ENCODE assay signal across 8 cellular contexts in the genomic region with DNA sequence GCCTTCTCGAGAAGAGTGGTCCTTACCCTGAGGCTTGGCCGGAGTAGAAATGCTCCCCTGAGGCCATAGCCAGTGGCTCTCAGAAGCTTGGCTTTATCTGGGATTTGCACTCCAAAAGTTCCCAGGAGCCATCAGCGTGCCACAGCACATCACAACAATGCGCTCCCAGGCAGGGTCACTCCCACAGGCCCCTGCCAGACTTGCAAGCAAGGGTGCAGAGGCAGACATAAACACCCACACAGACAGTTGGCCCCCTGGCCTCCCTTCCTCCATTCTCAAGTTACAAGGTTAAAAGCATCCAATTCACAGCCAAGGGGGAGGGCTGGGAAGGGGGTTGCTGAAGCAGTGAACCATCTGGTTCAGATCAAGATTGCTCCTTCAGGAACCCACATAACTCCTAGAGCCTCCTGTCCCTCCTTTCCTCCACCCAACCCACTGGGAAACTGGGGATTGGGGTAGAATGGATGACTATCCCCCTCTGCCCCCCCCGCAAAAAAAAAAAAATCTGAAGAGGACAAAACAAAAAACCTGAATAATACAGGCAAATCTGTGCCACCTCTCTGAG. TPM values are rescaled to one million over a fixed set of nuclear protein-coding genes. Genes with fewer than 3 reads are reported as not detected.
DNase-seq lines count a peak whose midpoint lies in the region; ATAC-seq, FAIRE-seq and TF ChIP-seq lines count a peak whose summit lies in the region.

No MANE protein-coding gene starts in this region.

- FAIRE-seq in GM19239 (lab: Jason Lieb, UNC) = no peak

- ATAC-seq in heart right ventricle = no peak
- peak; percentile 57 for ATAC-seq in SK-N-SH treated with all-trans-retinoic acid at 6 μM for 48 hours
- no peak for ATAC-seq in gastroesophageal sphincter
- no peak for ATAC-seq in left ventricle myocardium superior

- H3K27ac ChIP-seq in heart right ventricle (peak overlapping the region in 5 of 10 donors; percentile 77 to 88 (median 85)), right atrium auricular region (peak overlapping the region in 1 of 2 donors; percentile 76), gastroesophageal sphincter (peak overlapping the region in 3 of 4 donors; percentile 86 to 95 (median 88)), stomach (peak overlapping the region in 4 of 5 donors; percentile 60 to 83 (median 71))

- WGBS in heart right ventricle, 2 donors = 32 to 34% methylated on average over 5 of the region's 5 CpGs
- WGBS in gastroesophageal sphincter (ENCODE audit: low coverage in 1 of 2), 2 donors = 0% methylated on average over 1 of the region's 5 CpGs
- 63 to 74% (median 69%) methylated on average over 5 of the region's 5 CpGs for WGBS in stomach, 5 donors

- H3K27me3 ChIP-seq in heart right ventricle (no peaks in the 10 kb centered on the region), right atrium auricular region (no peaks in the 10 kb centered on the region), gastroesophageal sphincter (no peaks in the 10 kb centered on the region), stomach (no peaks in the 10 kb centered on the region)

- H3K4me1 ChIP-seq in heart right ventricle (peaks cover 20 to 71% (median 59%) of the 10 kb centered on the region in 9 donors), right atrium auricular region (peaks cover 0 to 63% of the 10 kb centered on the region in 2 donors), gastroesophageal sphincter (peaks cover 9 to 70% (median 43%) of the 10 kb centered on the region in 3 donors), stomach (peaks cover 37 to 74% (median 57%) of the 10 kb centered on the region in 4 donors)

- no peaks in the 10 kb centered on the region for H3K9me3 ChIP-seq in heart right ventricle
- H3K9me3 ChIP-seq in right atrium auricular region = no peaks in the 10 kb centered on the region
- H3K9me3 ChIP-seq in gastroesophageal sphincter = no peaks in the 10 kb centered on the region
- no peaks in the 10 kb centered on the region for H3K9me3 ChIP-seq in stomach

- TF ChIP-seq EP300 in gastroesophageal sphincter (IDR thresholded peaks at IDR 0.05) = no peak
- TF ChIP-seq EP300 in stomach (IDR thresholded peaks at IDR 0.05) = no peak

- no peak for DNase-seq in heart right ventricle
- DNase-seq in right atrium auricular region (ENCODE audit: low spot score) = no peak
- DNase-seq in stomach = no peak
- DNase-seq in NOMO-1 treated with DMSO at 0.1 percent for 48 hours (lab: John Stamatoyannopoulos, UW; ENCODE audit: unreplicated experiment) = no peak
- no peak for DNase-seq in left ventricle myocardium superior
- DNase-seq in GM19239 (ENCODE audit: insufficient read length, low spot score) = no peak

- H3K4me3 ChIP-seq in heart right ventricle (peak overlapping the region in 8 of 10 donors; percentile 66 to 82 (median 79)), right atrium auricular region (peak overlapping the region in 1 of 2 donors; percentile 84), gastroesophageal sphincter (peak overlapping the region in 1 of 2 donors; percentile 90), stomach (peak overlapping the region; percentile 77 to 88 (median 80))

- H3K36me3 ChIP-seq in heart right ventricle = peaks cover 0 to 13% (median 0%) of the 10 kb centered on the region in 9 donors
- H3K36me3 ChIP-seq in right atrium auricular region = no peaks in the 10 kb centered on the region
- no peaks in the 10 kb centered on the region for H3K36me3 ChIP-seq in gastroesophageal sphincter
- H3K36me3 ChIP-seq in stomach = no peaks in the 10 kb centered on the region

- no peak for TF ChIP-seq CTCF in heart right ventricle (IDR thresholded peaks at IDR 0.05)
- no peak for TF ChIP-seq CTCF in right atrium auricular region (IDR thresholded peaks at IDR 0.05)
- TF ChIP-seq CTCF in gastroesophageal sphincter (IDR thresholded peaks at IDR 0.05) = no peak
- TF ChIP-seq CTCF in stomach (IDR thresholded peaks at IDR 0.05) = no peak

- intact Hi-C loops in heart right ventricle (cut with DNase I) = loop anchor here in 4 of 10 donors (5.0 kb wide), 2 partner anchors 35 to 55 kb away; no protein-coding TSS in a partner anchor
- intact Hi-C loops in stomach (cut with DNase I; ENCODE audit: low total_unique reads) = no loop called here
- intact Hi-C loops in left ventricle myocardium superior (cut with micrococcal nuclease) = no loop called here

- TF ChIP-seq POLR2A in gastroesophageal sphincter (IDR thresholded peaks at IDR 0.05) (no peak), stomach (IDR thresholded peaks at IDR 0.05) (no peak)

TF ChIP-seq in SK-N-SH treated with all-trans-retinoic acid at 6 μM for 48 hours, 23 proteins besides CTCF, POLR2A, EP300 and RAD21:
- TF ChIP-seq CSDC2 (CRISPR knock-in tag; IDR thresholded peaks at IDR 0.05) (no peak), ZFP3 (CRISPR knock-in tag; IDR thresholded peaks at IDR 0.05) (no peak), ARNTL (CRISPR knock-in tag; IDR thresholded peaks at IDR 0.05; ENCODE audit: borderline replicate concordance, low read depth) (no peak)
- TF ChIP-seq, protein P1, sequence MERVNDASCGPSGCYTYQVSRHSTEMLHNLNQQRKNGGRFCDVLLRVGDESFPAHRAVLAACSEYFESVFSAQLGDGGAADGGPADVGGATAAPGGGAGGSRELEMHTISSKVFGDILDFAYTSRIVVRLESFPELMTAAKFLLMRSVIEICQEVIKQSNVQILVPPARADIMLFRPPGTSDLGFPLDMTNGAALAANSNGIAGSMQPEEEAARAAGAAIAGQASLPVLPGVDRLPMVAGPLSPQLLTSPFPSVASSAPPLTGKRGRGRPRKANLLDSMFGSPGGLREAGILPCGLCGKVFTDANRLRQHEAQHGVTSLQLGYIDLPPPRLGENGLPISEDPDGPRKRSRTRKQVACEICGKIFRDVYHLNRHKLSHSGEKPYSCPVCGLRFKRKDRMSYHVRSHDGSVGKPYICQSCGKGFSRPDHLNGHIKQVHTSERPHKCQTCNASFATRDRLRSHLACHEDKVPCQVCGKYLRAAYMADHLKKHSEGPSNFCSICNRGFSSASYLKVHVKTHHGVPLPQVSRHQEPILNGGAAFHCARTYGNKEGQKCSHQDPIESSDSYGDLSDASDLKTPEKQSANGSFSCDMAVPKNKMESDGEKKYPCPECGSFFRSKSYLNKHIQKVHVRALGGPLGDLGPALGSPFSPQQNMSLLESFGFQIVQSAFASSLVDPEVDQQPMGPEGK (CRISPR knock-in tag; IDR thresholded peaks at IDR 0.05; ENCODE audit: borderline replicate concordance) = peak; percentile 77

RNA-seq across cellular contexts. Expression of gene ST3GAL2, which starts 1.8 kb away (rescaled TPM):
- total RNA-seq in heart right ventricle (10 to 100 TPM; 15.1 to 37.1 (median 20.9) TPM), right atrium auricular region (10 to 100 TPM; 13.5 to 16.9 TPM), gastroesophageal sphincter (10 to 100 TPM; 17.6 to 35.6 (median 24.8) TPM), stomach (10 to 100 TPM in 4 of 5 donors, 1 to 10 TPM in 1; 7.7 to 51.3 (median 17.4) TPM), left ventricle myocardium superior (19.0 TPM)
- polyA plus RNA-seq in heart right ventricle (10 to 100 TPM in 1 of 2 donors, 1 to 10 TPM in 1; 8.0 to 10.8 TPM), stomach (1 to 10 TPM; 2.6 to 5.9 (median 3.2) TPM)

RNA-seq across cellular contexts. Expression of gene FCSK, which starts 17.3 kb away (rescaled TPM):
- total RNA-seq in heart right ventricle = 10 to 100 TPM in 2 of 10 donors, 1 to 10 TPM in 8; 6.5 to 12.6 (median 9.0) TPM
- polyA plus RNA-seq in heart right ventricle = 10 to 100 TPM in 1 of 2 donors, 1 to 10 TPM in 1; 6.3 to 15.4 TPM
- total RNA-seq in right atrium auricular region = 10 to 100 TPM in 1 of 2 donors, 1 to 10 TPM in 1; 9.5 to 10.2 TPM
- 10 to 100 TPM in 3 of 4 donors, 1 to 10 TPM in 1; 6.9 to 21.8 (median 12.4) TPM for total RNA-seq in gastroesophageal sphincter
- total RNA-seq in stomach = 10 to 100 TPM in 4 of 5 donors, 1 to 10 TPM in 1; 5.8 to 92.7 (median 43.3) TPM
- 10 to 100 TPM in 1 of 3 donors, 1 to 10 TPM in 2; 7.7 to 11.8 (median 9.8) TPM for polyA plus RNA-seq in stomach
- 8.2 TPM for total RNA-seq in left ventricle myocardium superior
